In genomic region chr2:219021591-219021990, GRCh38 we compare ENCODE assay signal across 29 cellular contexts. TPM values are rescaled to one million over a fixed set of nuclear protein-coding genes. Genes with fewer than 3 reads are reported as not detected.
"Had no signal": no experiment of that assay in that cellular context is flagged by ENCODE, and none has a peak within 500 bp of the region (broad histone marks: within the 10 kb centered on the region; RNA-seq: fewer than 3 reads in every experiment).

No MANE protein-coding gene starts in this region.

- H3K9me3 ChIP-seq: adrenal gland, Peyer's patch, SJSA1 had no signal

- H3K27me3 ChIP-seq: adrenal gland, Peyer's patch had no signal

- H3K4me1 ChIP-seq: adrenal gland, Peyer's patch, SJSA1 had no signal

- H3K36me3 ChIP-seq: adrenal gland, Peyer's patch, SJSA1 had no signal

- H3K4me3 ChIP-seq: adrenal gland, Peyer's patch, SJSA1 had no signal

- H3K27ac ChIP-seq: adrenal gland, Peyer's patch, RWPE1, SJSA1 had no signal

- DNase-seq: activated CD4-positive, alpha-beta T cell treated with anti-CD3 and anti-CD28 coated beads for 4 hours; activated CD8-positive, alpha-beta memory T cell treated with anti-CD3 and anti-CD28 coated beads, Interleukin-2, amount 50 U/mL, for 4 hours; activated CD8-positive, alpha-beta T cell treated with anti-CD3 and anti-CD28 coated beads for 36 hours; activated naive CD4-positive, alpha-beta T cell treated with anti-CD3 and anti-CD28 coated beads, Interleukin-2, amount 50 U/mL, for 16 hours; activated naive CD8-positive, alpha-beta T cell treated with anti-CD3 and anti-CD28 coated beads, Interleukin-2, amount 10 ng/mL, durations not matched to agents 7 days and 5 days; activated T-cell treated with anti-CD3 and anti-CD28 coated beads, Interleukin-2, amount 50 U/mL, for 72 hours; adrenal gland; anterior cingulate cortex; caudate nucleus; KG1; NCI-H1092; NCI-H1417; NCI-H2081; NCI-H2171; NCI-H345; NCI-H510A; NCI-H526 treated with DMSO at 0.1 percent for 48 hours; SHP77; SW 1271 had no signal

- ATAC-seq: activated CD4-positive, CD25-positive, alpha-beta regulatory T cell treated with anti-CD3 and anti-CD28 coated beads, Interleukin-2, amount 50 U/mL, for 24 hours; activated CD8-positive, alpha-beta T cell treated with anti-CD3 and anti-CD28 coated beads for 36 hours; activated T-cell treated with anti-CD3 and anti-CD28 coated beads, Interleukin-2, amount 50 U/mL, for 72 hours; SK-N-SH treated with all-trans-retinoic acid at 6 μM for 48 hours had no signal

RNA-seq across cellular contexts. Expression of gene CFAP65, which starts 19.7 kb away (rescaled TPM):
- total RNA-seq: activated CD8-positive, alpha-beta T cell treated with anti-CD3 and anti-CD28 coated beads for 36 hours; activated naive CD8-positive, alpha-beta T cell treated with anti-CD3 and anti-CD28 coated beads, Interleukin-2, amount 10 ng/mL, durations not matched to agents 7 days and 5 days; activated T-cell treated with anti-CD3 and anti-CD28 coated beads, Interleukin-2, amount 50 U/mL, for 72 hours; activated T-helper 2 cell treated with anti-CD3 and anti-CD28 coated beads, Interferon-gamma antibody, Interleukin-2, Interleukin-4, amounts not matched to agents 10 μg/mL and 5 μg/mL and 100 μg/mL, durations not matched to agents 14 hours and 24 hours and 36 hours; LHCN-M2; M059J; SJSA1; T-helper 1 cell treated with Interleukin-12 subunit alpha and Interleukin-12 subunit beta and Interleukin-4 antibody, amounts not matched to agents 30 ng/mL and 1 ng/mL, for 36 hours had no signal
- polyA plus RNA-seq: IgD-negative memory B cell had no signal

RNA-seq across cellular contexts. Expression of gene CRYBA2, which starts 28.4 kb away (rescaled TPM):
- total RNA-seq: activated CD8-positive, alpha-beta T cell treated with anti-CD3 and anti-CD28 coated beads for 36 hours; activated naive CD8-positive, alpha-beta T cell treated with anti-CD3 and anti-CD28 coated beads, Interleukin-2, amount 10 ng/mL, durations not matched to agents 7 days and 5 days; activated T-cell treated with anti-CD3 and anti-CD28 coated beads, Interleukin-2, amount 50 U/mL, for 72 hours; activated T-helper 2 cell treated with anti-CD3 and anti-CD28 coated beads, Interferon-gamma antibody, Interleukin-2, Interleukin-4, amounts not matched to agents 10 μg/mL and 5 μg/mL and 100 μg/mL, durations not matched to agents 14 hours and 24 hours and 36 hours; LHCN-M2; SJSA1; T-helper 1 cell treated with Interleukin-12 subunit alpha and Interleukin-12 subunit beta and Interleukin-4 antibody, amounts not matched to agents 30 ng/mL and 1 ng/mL, for 36 hours had no signal
- polyA plus RNA-seq: IgD-negative memory B cell had no signal

RNA-seq across cellular contexts. Expression of gene FEV, which starts 36.6 kb away (rescaled TPM):
- total RNA-seq: activated CD8-positive, alpha-beta T cell treated with anti-CD3 and anti-CD28 coated beads for 36 hours; activated naive CD8-positive, alpha-beta T cell treated with anti-CD3 and anti-CD28 coated beads, Interleukin-2, amount 10 ng/mL, durations not matched to agents 7 days and 5 days; activated T-cell treated with anti-CD3 and anti-CD28 coated beads, Interleukin-2, amount 50 U/mL, for 72 hours; activated T-helper 2 cell treated with anti-CD3 and anti-CD28 coated beads, Interferon-gamma antibody, Interleukin-2, Interleukin-4, amounts not matched to agents 10 μg/mL and 5 μg/mL and 100 μg/mL, durations not matched to agents 14 hours and 24 hours and 36 hours; LHCN-M2; M059J; SJSA1; T-helper 1 cell treated with Interleukin-12 subunit alpha and Interleukin-12 subunit beta and Interleukin-4 antibody, amounts not matched to agents 30 ng/mL and 1 ng/mL, for 36 hours had no signal
- polyA plus RNA-seq: IgD-negative memory B cell had no signal

RNA-seq across cellular contexts. Expression of gene IHH, which starts 39.1 kb away (rescaled TPM):
- total RNA-seq: activated CD8-positive, alpha-beta T cell treated with anti-CD3 and anti-CD28 coated beads for 36 hours; activated naive CD8-positive, alpha-beta T cell treated with anti-CD3 and anti-CD28 coated beads, Interleukin-2, amount 10 ng/mL, durations not matched to agents 7 days and 5 days; activated T-helper 2 cell treated with anti-CD3 and anti-CD28 coated beads, Interferon-gamma antibody, Interleukin-2, Interleukin-4, amounts not matched to agents 10 μg/mL and 5 μg/mL and 100 μg/mL, durations not matched to agents 14 hours and 24 hours and 36 hours; LHCN-M2; M059J; T-helper 1 cell treated with Interleukin-12 subunit alpha and Interleukin-12 subunit beta and Interleukin-4 antibody, amounts not matched to agents 30 ng/mL and 1 ng/mL, for 36 hours had no signal
- polyA plus RNA-seq: IgD-negative memory B cell had no signal
